Comparison of ENCODE assay signal across 9 cellular contexts in genomic region chr21:38839683-38840286, GRCh38. TPM values are rescaled to one million over a fixed set of nuclear protein-coding genes. Genes with fewer than 3 reads are reported as not detected.
DNase-seq lines count a peak whose midpoint lies in the region; ATAC-seq, FAIRE-seq and TF ChIP-seq lines count a peak whose summit lies in the region.
"Had no signal": no experiment of that assay in that cellular context is flagged by ENCODE, and none has a peak within 500 bp of the region (broad histone marks: within the 10 kb centered on the region; RNA-seq: fewer than 3 reads in every experiment).

No MANE protein-coding gene starts in this region.

- H3K4me1 ChIP-seq in astrocyte (ENCODE audit: insufficient read depth, low read length) (peaks cover 28% of the 10 kb centered on the region), mesenchymal stem cell (ENCODE audit: control insufficient read depth, insufficient read depth, low read depth, low read length) (peaks cover 14% of the 10 kb centered on the region)

- intact Hi-C loops in posterior vena cava (cut with DNase I) = no loop called here

- H3K27me3 Mint-ChIP-seq in astrocyte (ENCODE audit: low read depth, unreplicated experiment) = peaks cover 1% of the 10 kb centered on the region

- H3K4me3 ChIP-seq in astrocyte (ENCODE audit: insufficient read depth, low read depth, low read length) = peak overlapping the region; percentile 1
- H3K4me3 ChIP-seq in mesenchymal stem cell (ENCODE audit: insufficient read depth in 1 of 2, low read depth in 1 of 2, low read length in 2 of 2) = no peak overlapping the region
- no peak overlapping the region for H3K4me3 ChIP-seq in coronary artery

- no peak overlapping the region for H2BK5ac ChIP-seq in mesenchymal stem cell (ENCODE audit: low read depth, low read length, poor library complexity, severe bottlenecking)

- peak overlapping the region; percentile 66 for H3K4me3 Mint-ChIP-seq in astrocyte (ENCODE audit: unreplicated experiment)

- peak overlapping the region; percentile 83 for H4K91ac ChIP-seq in mesenchymal stem cell (ENCODE audit: low read length)

- no peak overlapping the region for H2BK15ac ChIP-seq in mesenchymal stem cell (ENCODE audit: low read depth, poor library complexity, severe bottlenecking)

- peak overlapping the region; percentile 29 to 35 for H3K4ac ChIP-seq in mesenchymal stem cell (ENCODE audit: low read depth in 1 of 2, low read length in 2 of 2)

- H3K4me2 ChIP-seq in astrocyte (ENCODE audit: low read length) (peak overlapping the region; percentile 66), mesenchymal stem cell (ENCODE audit: low read length, poor library complexity, severe bottlenecking) (no peak overlapping the region)

- H3K27ac Mint-ChIP-seq in astrocyte (ENCODE audit: unreplicated experiment) = peak overlapping the region; percentile 81

- peaks cover 5% of the 10 kb centered on the region for H3K9me3 Mint-ChIP-seq in astrocyte (ENCODE audit: unreplicated experiment)

- peaks cover 22% of the 10 kb centered on the region for H3K4me1 Mint-ChIP-seq in astrocyte (ENCODE audit: low read depth, unreplicated experiment)

- no peaks in the 10 kb centered on the region for H3K27me3 ChIP-seq in astrocyte (ENCODE audit: insufficient read depth, low read length)
- H3K27me3 ChIP-seq in mesenchymal stem cell (ENCODE audit: control insufficient read depth in 1 of 2, insufficient read depth in 1 of 2, low read length in 2 of 2) = no peaks in the 10 kb centered on the region

- H3K18ac ChIP-seq in mesenchymal stem cell (ENCODE audit: low read depth in 1 of 2, low read length in 2 of 2) = peak overlapping the region; percentile 42 to 85

- DNase-seq in AG09319 (ENCODE audit: extremely low read depth, low read depth) (peak; percentile 42), HS-27A (ENCODE audit: low read depth) (peak; percentile 95), astrocyte (ENCODE audit: low read depth) (peak; percentile 94), mesenchymal stem cell (peak; percentile 97), posterior vena cava (ENCODE audit: low spot score) (no peak), ecto neural progenitor cell (ENCODE audit: low spot score) (no peak), coronary artery (ENCODE audit: low spot score) (no peak)
- DNase-seq: GF-D8 had no signal

- H2BK12ac ChIP-seq in mesenchymal stem cell (ENCODE audit: low read length in 2 of 2) = peak overlapping the region; percentile 49 to 88

- peaks cover 2% of the 10 kb centered on the region for H3K36me3 Mint-ChIP-seq in astrocyte (ENCODE audit: low read depth, unreplicated experiment)

- H3K36me3 ChIP-seq in astrocyte (ENCODE audit: insufficient read depth, low read length) (no peaks in the 10 kb centered on the region), mesenchymal stem cell (ENCODE audit: control insufficient read depth in 1 of 2, insufficient read depth in 2 of 2, low read depth in 1 of 2, low read length in 2 of 2) (no peaks in the 10 kb centered on the region)

- H3K9ac ChIP-seq in astrocyte (ENCODE audit: low read length) (peak overlapping the region; percentile 53), mesenchymal stem cell (ENCODE audit: low read length) (no peak overlapping the region)

- H3K9me3 ChIP-seq in astrocyte (ENCODE audit: insufficient read depth, low read depth, low read length) = peaks cover 4% of the 10 kb centered on the region
- H3K9me3 ChIP-seq in mesenchymal stem cell (ENCODE audit: control insufficient read depth, low read length) = no peaks in the 10 kb centered on the region

- no peak overlapping the region for H3K23ac ChIP-seq in mesenchymal stem cell (ENCODE audit: low read length in 2 of 2)

- 27% methylated on average over 5 of the region's 5 CpGs for WGBS in mesenchymal stem cell

- no peaks in the 10 kb centered on the region for H3K79me1 ChIP-seq in mesenchymal stem cell (replicated peaks; ENCODE audit: low read length, poor library complexity, severe bottlenecking)

- no peak for ATAC-seq in GM21528 (IDR thresholded peaks at IDR 0.05; ENCODE audit: low FRiP score, unreplicated experiment)

- peak overlapping the region; percentile 99 for H4K8ac ChIP-seq in mesenchymal stem cell (ENCODE audit: low read length)

- no peak overlapping the region for H2AK5ac ChIP-seq in mesenchymal stem cell (ENCODE audit: low read length, severe bottlenecking)

- H4K20me1 ChIP-seq in astrocyte (ENCODE audit: insufficient read depth, low read length) = no peaks in the 10 kb centered on the region

- no peak for TF ChIP-seq CTCF in AG09319 (IDR thresholded peaks at IDR 0.05; ENCODE audit: low read depth, low read length)
- TF ChIP-seq CTCF in astrocyte (IDR thresholded peaks at IDR 0.05; ENCODE audit: insufficient read depth, low read depth, low read length) = no peak
- TF ChIP-seq CTCF in coronary artery (IDR thresholded peaks at IDR 0.05) = no peak

- peak overlapping the region; percentile 91 for H3K27ac ChIP-seq in astrocyte (ENCODE audit: low read depth, low read length)
- H3K27ac ChIP-seq in mesenchymal stem cell (ENCODE audit: low read length, poor library complexity, severe bottlenecking) = peak overlapping the region; percentile 24
- no peak overlapping the region for H3K27ac ChIP-seq in coronary artery

- FAIRE-seq in astrocyte (lab: Jason Lieb, UNC) = peak; percentile 85

- H3K14ac ChIP-seq in mesenchymal stem cell (ENCODE audit: low read length in 2 of 2) = peak overlapping the region in 1 of 2 experiments; percentile 3

- peak overlapping the region; percentile 95 for H2BK120ac ChIP-seq in mesenchymal stem cell (ENCODE audit: low read depth, low read length)

- no peaks in the 10 kb centered on the region for H3K79me2 ChIP-seq in astrocyte (ENCODE audit: insufficient read depth, low read length)

- no peak overlapping the region for H2AFZ ChIP-seq in astrocyte (ENCODE audit: low read depth, low read length)
- no peak overlapping the region for H2AFZ ChIP-seq in mesenchymal stem cell (ENCODE audit: low read depth, low read length)

RNA-seq across cellular contexts. Expression of gene ETS2, which starts 34.1 kb away (rescaled TPM):
- total RNA-seq in astrocyte (37.0 and 40.3 TPM in 2 replicates), posterior vena cava (10 to 100 TPM; 87.3 to 92.3 TPM)
- polyA plus RNA-seq in mesenchymal stem cell (2013, experiment 1 of 2) = 85.3 TPM
- 83.5 TPM for polyA plus RNA-seq in mesenchymal stem cell (2013, experiment 2 of 2)

Comparison
In these comparisons a context has a peak if more than half of its experiments do, and no peak if none do; other contexts are left out.
1. DNase-seq: peak in AG09319 (single experiment), HS-27A (single experiment), astrocyte (single experiment) and mesenchymal stem cell (single experiment); none in posterior vena cava (single experiment), ecto neural progenitor cell (single experiment) and coronary artery (single experiment).
2. H3K27ac ChIP-seq: peak in astrocyte (single experiment) and mesenchymal stem cell (single experiment); none in coronary artery (0 of 2).